In the genomic region with DNA sequence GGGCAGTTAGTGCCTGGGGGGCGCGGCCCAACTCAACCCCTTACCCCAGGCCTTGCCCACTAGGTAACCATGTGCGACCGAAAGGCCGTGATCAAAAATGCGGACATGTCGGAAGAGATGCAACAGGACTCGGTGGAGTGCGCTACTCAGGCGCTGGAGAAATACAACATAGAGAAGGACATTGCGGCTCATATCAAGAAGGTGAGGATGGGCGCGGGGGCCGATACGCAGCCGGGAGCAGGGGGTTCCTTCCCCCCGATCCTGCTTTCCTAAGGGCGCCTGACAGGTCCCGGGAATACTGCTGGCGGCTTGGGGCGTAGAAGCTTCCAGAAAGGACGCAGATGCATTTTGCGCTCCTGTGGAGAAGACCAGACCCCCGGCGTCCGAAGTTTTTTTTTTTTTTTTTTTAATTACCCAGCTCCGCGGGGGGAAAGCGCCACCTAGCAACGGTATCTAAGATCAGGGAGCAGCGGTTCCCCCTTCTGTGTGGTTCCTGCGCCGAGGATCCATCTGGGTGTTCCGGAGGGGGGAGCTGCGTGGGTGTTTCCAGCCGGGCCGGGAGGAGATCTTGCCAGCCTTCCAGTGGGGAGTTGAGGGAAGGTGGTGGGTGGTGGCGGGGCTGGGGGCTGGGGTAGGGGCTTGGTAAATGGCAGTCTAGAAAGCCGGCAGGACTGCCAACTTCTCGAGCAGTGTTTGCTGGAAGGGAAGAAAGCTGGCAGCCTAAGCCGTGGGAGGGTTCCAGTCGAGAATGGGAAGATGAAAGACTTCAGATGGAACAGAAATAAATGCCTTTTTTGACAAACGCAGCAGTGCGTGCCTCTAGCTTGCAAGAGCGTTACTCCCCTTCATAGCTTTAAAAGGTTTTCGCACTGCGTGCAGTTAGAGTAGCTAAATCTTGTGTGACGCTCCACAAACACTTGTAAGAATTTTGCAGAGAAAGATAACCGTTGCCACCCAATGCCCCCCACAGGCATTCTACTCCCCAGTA, we compare ENCODE assay signal across 8 cellular contexts. TPM values are rescaled to one million over a fixed set of nuclear protein-coding genes. Genes with fewer than 3 reads are reported as not detected.
DNase-seq lines count a peak whose midpoint lies in the region; ATAC-seq and TF ChIP-seq lines count a peak whose summit lies in the region.

No MANE protein-coding gene starts in this region.

- WGBS in adrenal gland, 4 donors: 0 to 1% (median 0%) methylated on average over 35 to 49 of the region's 49 CpGs
- under 1% methylated on average over 49 of the region's 49 CpGs for WGBS in urinary bladder

- H3K4me1 ChIP-seq in adrenal gland (replicated peaks in 1 of 2) (peaks cover 15 to 22% of the 10 kb centered on the region in 2 donors), left ventricle myocardium inferior (peaks cover 39% of the 10 kb centered on the region), urinary bladder (ENCODE audit: insufficient read depth) (peaks cover 1% of the 10 kb centered on the region)

- H3K36me3 Mint-ChIP-seq in progenitor cell of endocrine pancreas (ENCODE audit: insufficient read depth): peaks cover 9% of the 10 kb centered on the region

- DNase-seq in AG08395 (ENCODE audit: low spot score) (peak; percentile 72), HPDE6-E6E7 (ENCODE audit: extremely low spot score) (peak; percentile 49), adrenal gland (peak; percentile 59 to 83 (median 67)), left ventricle myocardium inferior (peak; percentile 70), progenitor cell of endocrine pancreas (ENCODE audit: low spot score, unreplicated experiment) (peak; percentile 13)

- peak overlapping the region; percentile 90 for H3K4me3 Mint-ChIP-seq in progenitor cell of endocrine pancreas (ENCODE audit: low read depth)

- no peak for TF ChIP-seq POLR2A in adrenal gland (IDR thresholded peaks at IDR 0.05)

- H3K4me3 ChIP-seq in adrenal gland (peak overlapping the region; percentile 38 to 91 (median 77)), left ventricle myocardium inferior (peak overlapping the region; percentile 99), urinary bladder (ENCODE audit: low read depth, low read length) (peak overlapping the region; percentile 90)

- ATAC-seq in GM18511 (IDR thresholded peaks at IDR 0.05; ENCODE audit: unreplicated experiment) (peak; percentile 26), SK-N-SH treated with all-trans-retinoic acid at 6 μM for 48 hours (peak; percentile 57)

- H3K9me3 Mint-ChIP-seq in progenitor cell of endocrine pancreas (ENCODE audit: low read depth): no peaks in the 10 kb centered on the region

- H3K9me3 ChIP-seq in adrenal gland (replicated peaks in 1 of 3) (no peaks in the 10 kb centered on the region), left ventricle myocardium inferior (replicated peaks) (no peaks in the 10 kb centered on the region)

- TF ChIP-seq CTCF in adrenal gland (IDR thresholded peaks at IDR 0.05): no peak
- TF ChIP-seq CTCF in left ventricle myocardium inferior (IDR thresholded peaks at IDR 0.05; ENCODE audit: borderline replicate concordance): no peak
- TF ChIP-seq CTCF in progenitor cell of endocrine pancreas (IDR thresholded peaks at IDR 0.05; ENCODE audit: unreplicated experiment): no peak

- peak overlapping the region in 4 of 5 donors; percentile 63 to 90 (median 82) for H3K27ac ChIP-seq in adrenal gland
- peak overlapping the region; percentile 92 for H3K27ac ChIP-seq in left ventricle myocardium inferior (replicated peaks)
- peak overlapping the region; percentile 78 for H3K27ac ChIP-seq in urinary bladder (ENCODE audit: low read depth)

- H3K27me3 Mint-ChIP-seq in progenitor cell of endocrine pancreas: no peaks in the 10 kb centered on the region

- intact Hi-C loops in adrenal gland (cut with DNase I) (no loop called here), left ventricle myocardium inferior (cut with micrococcal nuclease) (no loop called here)

- no peaks in the 10 kb centered on the region for H3K27me3 ChIP-seq in adrenal gland
- no peaks in the 10 kb centered on the region for H3K27me3 ChIP-seq in left ventricle myocardium inferior (ENCODE audit: low read depth)

- peaks cover 22% of the 10 kb centered on the region for H3K4me1 Mint-ChIP-seq in progenitor cell of endocrine pancreas (ENCODE audit: low read depth)

- H3K36me3 ChIP-seq in adrenal gland (replicated peaks in 1 of 2) (peaks cover 0 to 15% of the 10 kb centered on the region in 2 donors), left ventricle myocardium inferior (peaks cover 30% of the 10 kb centered on the region), urinary bladder (ENCODE audit: insufficient read depth) (no peaks in the 10 kb centered on the region)

- H3K27ac Mint-ChIP-seq in progenitor cell of endocrine pancreas: peak overlapping the region; percentile 93

TF ChIP-seq in SK-N-SH treated with all-trans-retinoic acid at 6 μM for 48 hours, 23 proteins besides CTCF, POLR2A, EP300 and RAD21:
- TF ChIP-seq TCF4 (CRISPR knock-in tag; IDR thresholded peaks at IDR 0.05; ENCODE audit: borderline replicate concordance) (no peak), ISL1 (CRISPR knock-in tag; IDR thresholded peaks at IDR 0.05) (no peak)

RNA-seq across cellular contexts. Expression of gene DYNLL1, which starts 0.7 kb away (rescaled TPM):
- 100 to 1,000 TPM; 168 to 463 (median 296) TPM for total RNA-seq in adrenal gland
- 100 to 1,000 TPM; 301 to 378 (median 335) TPM for polyA plus RNA-seq in adrenal gland
- 175 TPM for total RNA-seq in left ventricle myocardium inferior
- 356 and 386 TPM in 2 replicates for total RNA-seq in progenitor cell of endocrine pancreas
- total RNA-seq in urinary bladder: 247 TPM
- polyA plus RNA-seq in urinary bladder: 458 TPM

RNA-seq across cellular contexts. Expression of gene SRSF9, which starts 27.1 kb away (rescaled TPM):
- total RNA-seq in adrenal gland (100 to 1,000 TPM in 5 of 8 donors, 10 to 100 TPM in 3; 55.5 to 195 (median 140) TPM), left ventricle myocardium inferior (34.4 TPM), progenitor cell of endocrine pancreas (282 and 286 TPM in 2 replicates), urinary bladder (90.6 TPM)
- polyA plus RNA-seq in adrenal gland (100 to 1,000 TPM in 1 of 3 donors, 10 to 100 TPM in 2; 62.5 to 123 (median 75.4) TPM), urinary bladder (80.0 TPM)

RNA-seq across cellular contexts. Expression of gene COQ5, which starts 32.3 kb away (rescaled TPM):
- total RNA-seq in adrenal gland: 10 to 100 TPM; 24.9 to 54.0 (median 34.7) TPM
- 10 to 100 TPM; 31.9 to 46.6 (median 34.2) TPM for polyA plus RNA-seq in adrenal gland
- 41.8 TPM for total RNA-seq in left ventricle myocardium inferior
- total RNA-seq in progenitor cell of endocrine pancreas: 33.3 and 36.2 TPM in 2 replicates
- total RNA-seq in urinary bladder: 26.8 TPM
- 25.0 TPM for polyA plus RNA-seq in urinary bladder

RNA-seq across cellular contexts. Expression of gene RNF10, which starts 37.5 kb away (rescaled TPM):
- total RNA-seq in adrenal gland: 100 to 1,000 TPM; 113 to 366 (median 257) TPM
- polyA plus RNA-seq in adrenal gland: 100 to 1,000 TPM; 194 to 741 (median 572) TPM
- 274 TPM for total RNA-seq in left ventricle myocardium inferior
- total RNA-seq in progenitor cell of endocrine pancreas: 167 and 171 TPM in 2 replicates
- total RNA-seq in urinary bladder: 86.6 TPM
- polyA plus RNA-seq in urinary bladder: 98.4 TPM

RNA-seq across cellular contexts. Expression of gene GATC, which starts 50.4 kb away (rescaled TPM):
- 10 to 100 TPM; 21.9 to 43.6 (median 31.5) TPM for total RNA-seq in adrenal gland
- 10 to 100 TPM in 1 of 3 donors, 1 to 10 TPM in 2; 9.0 to 29.8 (median 9.3) TPM for polyA plus RNA-seq in adrenal gland
- 12.0 TPM for total RNA-seq in left ventricle myocardium inferior
- 28.0 and 30.9 TPM in 2 replicates for total RNA-seq in progenitor cell of endocrine pancreas
- total RNA-seq in urinary bladder: 26.2 TPM
- 11.9 TPM for polyA plus RNA-seq in urinary bladder

Comparison
In these comparisons a context has a peak if more than half of its experiments do, and no peak if none do; other contexts are left out.
1. Peak in every context shown above with its lines: DNase-seq, ATAC-seq, H3K4me3 ChIP-seq and H3K27ac ChIP-seq.
2. DNase-seq: peak in every context shown above with its lines; median percentile 72 in AG08395; 70 in left ventricle myocardium inferior; 67 in adrenal gland; 49 in HPDE6-E6E7; 13 in progenitor cell of endocrine pancreas.